ENCODE assay signal across 2 cellular contexts in the genomic region with DNA sequence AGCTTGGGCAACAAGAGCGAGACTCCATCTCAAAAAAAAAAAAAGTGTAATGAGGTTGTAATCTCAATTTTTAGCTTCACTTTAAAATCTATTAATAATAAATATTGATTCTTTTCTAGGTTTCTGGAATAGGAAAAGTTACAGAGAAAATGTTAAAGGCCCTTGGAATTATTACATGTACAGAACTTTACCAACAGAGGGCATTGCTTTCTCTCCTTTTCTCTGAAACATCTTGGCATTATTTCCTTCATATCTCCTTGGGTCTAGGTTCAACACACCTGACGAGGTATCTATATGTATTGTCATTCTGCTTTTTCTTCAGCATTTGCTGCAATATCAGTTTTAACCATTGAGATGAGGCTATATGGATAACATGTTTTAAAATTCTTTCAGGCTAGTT.
TF ChIP-seq lines count a peak whose summit lies in the region.

No MANE protein-coding gene starts in this region.

TF ChIP-seq in A549, 52 proteins besides CTCF, POLR2A, EP300 and RAD21 (continued from another document):
- TF ChIP-seq ELK1 (IDR thresholded peaks at IDR 0.05; ENCODE audit: low read depth, low read length): no peak
- TF ChIP-seq JUNB (IDR thresholded peaks at IDR 0.05): no peak
- TF ChIP-seq, protein P1, sequence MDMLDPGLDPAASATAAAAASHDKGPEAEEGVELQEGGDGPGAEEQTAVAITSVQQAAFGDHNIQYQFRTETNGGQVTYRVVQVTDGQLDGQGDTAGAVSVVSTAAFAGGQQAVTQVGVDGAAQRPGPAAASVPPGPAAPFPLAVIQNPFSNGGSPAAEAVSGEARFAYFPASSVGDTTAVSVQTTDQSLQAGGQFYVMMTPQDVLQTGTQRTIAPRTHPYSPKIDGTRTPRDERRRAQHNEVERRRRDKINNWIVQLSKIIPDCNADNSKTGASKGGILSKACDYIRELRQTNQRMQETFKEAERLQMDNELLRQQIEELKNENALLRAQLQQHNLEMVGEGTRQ (IDR thresholded peaks at IDR 0.05): no peak
- no peak for TF ChIP-seq CEBPB (IDR thresholded peaks at IDR 0.05)
- TF ChIP-seq FOSL2 (IDR thresholded peaks at IDR 0.05): no peak
- no peak for TF ChIP-seq FOSL2 (CRISPR knock-in tag; IDR thresholded peaks at IDR 0.05)
- no peak for TF ChIP-seq CHD2 (IDR thresholded peaks at IDR 0.05; ENCODE audit: low read length, partially characterized antibody)
- TF ChIP-seq ATOH8 (CRISPR knock-in tag; IDR thresholded peaks at IDR 0.05; ENCODE audit: low read depth): no peak
- TF ChIP-seq NPAS2 (CRISPR knock-in tag; IDR thresholded peaks at IDR 0.05; ENCODE audit: borderline replicate concordance): no peak
- no peak for TF ChIP-seq NFE2L2 (conservative IDR thresholded peaks at IDR 0.05; ENCODE audit: low read length)
- no peak for TF ChIP-seq GATA3 (IDR thresholded peaks at IDR 0.05; ENCODE audit: borderline replicate concordance)
- TF ChIP-seq, protein P2, sequence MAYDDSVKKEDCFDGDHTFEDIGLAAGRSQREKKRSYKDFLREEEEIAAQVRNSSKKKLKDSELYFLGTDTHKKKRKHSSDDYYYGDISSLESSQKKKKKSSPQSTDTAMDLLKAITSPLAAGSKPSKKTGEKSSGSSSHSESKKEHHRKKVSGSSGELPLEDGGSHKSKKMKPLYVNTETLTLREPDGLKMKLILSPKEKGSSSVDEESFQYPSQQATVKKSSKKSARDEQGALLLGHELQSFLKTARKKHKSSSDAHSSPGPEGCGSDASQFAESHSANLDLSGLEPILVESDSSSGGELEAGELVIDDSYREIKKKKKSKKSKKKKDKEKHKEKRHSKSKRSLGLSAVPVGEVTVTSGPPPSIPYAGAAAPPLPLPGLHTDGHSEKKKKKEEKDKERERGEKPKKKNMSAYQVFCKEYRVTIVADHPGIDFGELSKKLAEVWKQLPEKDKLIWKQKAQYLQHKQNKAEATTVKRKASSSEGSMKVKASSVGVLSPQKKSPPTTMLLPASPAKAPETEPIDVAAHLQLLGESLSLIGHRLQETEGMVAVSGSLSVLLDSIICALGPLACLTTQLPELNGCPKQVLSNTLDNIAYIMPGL (CRISPR knock-in tag; IDR thresholded peaks at IDR 0.05; ENCODE audit: borderline replicate concordance): no peak
- TF ChIP-seq BHLHE40 (IDR thresholded peaks at IDR 0.05; ENCODE audit: low read depth, low read length): no peak
- TF ChIP-seq HDAC2 (IDR thresholded peaks at IDR 0.05): no peak
- TF ChIP-seq CBX2 (IDR thresholded peaks at IDR 0.05; ENCODE audit: borderline replicate concordance, low read depth): no peak
- TF ChIP-seq POLR2AphosphoS2 (conservative IDR thresholded peaks at IDR 0.05; ENCODE audit: low read length): no peak
- TF ChIP-seq PHF8 (IDR thresholded peaks at IDR 0.05; ENCODE audit: borderline replicate concordance, low read depth): no peak

TF ChIP-seq in GM23338, 12 proteins besides CTCF, POLR2A, EP300 and RAD21 (continued from another document):
- no peak for TF ChIP-seq REST (IDR thresholded peaks at IDR 0.05; ENCODE audit: unreplicated experiment)
- TF ChIP-seq CREB1 (CRISPR knock-in tag; IDR thresholded peaks at IDR 0.05; ENCODE audit: low read depth): no peak
- no peak for TF ChIP-seq POLR2AphosphoS5 (IDR thresholded peaks at IDR 0.05; ENCODE audit: low read depth)
- no peak for TF ChIP-seq NANOG (IDR thresholded peaks at IDR 0.05; ENCODE audit: borderline replicate concordance)
